In the genomic region with DNA sequence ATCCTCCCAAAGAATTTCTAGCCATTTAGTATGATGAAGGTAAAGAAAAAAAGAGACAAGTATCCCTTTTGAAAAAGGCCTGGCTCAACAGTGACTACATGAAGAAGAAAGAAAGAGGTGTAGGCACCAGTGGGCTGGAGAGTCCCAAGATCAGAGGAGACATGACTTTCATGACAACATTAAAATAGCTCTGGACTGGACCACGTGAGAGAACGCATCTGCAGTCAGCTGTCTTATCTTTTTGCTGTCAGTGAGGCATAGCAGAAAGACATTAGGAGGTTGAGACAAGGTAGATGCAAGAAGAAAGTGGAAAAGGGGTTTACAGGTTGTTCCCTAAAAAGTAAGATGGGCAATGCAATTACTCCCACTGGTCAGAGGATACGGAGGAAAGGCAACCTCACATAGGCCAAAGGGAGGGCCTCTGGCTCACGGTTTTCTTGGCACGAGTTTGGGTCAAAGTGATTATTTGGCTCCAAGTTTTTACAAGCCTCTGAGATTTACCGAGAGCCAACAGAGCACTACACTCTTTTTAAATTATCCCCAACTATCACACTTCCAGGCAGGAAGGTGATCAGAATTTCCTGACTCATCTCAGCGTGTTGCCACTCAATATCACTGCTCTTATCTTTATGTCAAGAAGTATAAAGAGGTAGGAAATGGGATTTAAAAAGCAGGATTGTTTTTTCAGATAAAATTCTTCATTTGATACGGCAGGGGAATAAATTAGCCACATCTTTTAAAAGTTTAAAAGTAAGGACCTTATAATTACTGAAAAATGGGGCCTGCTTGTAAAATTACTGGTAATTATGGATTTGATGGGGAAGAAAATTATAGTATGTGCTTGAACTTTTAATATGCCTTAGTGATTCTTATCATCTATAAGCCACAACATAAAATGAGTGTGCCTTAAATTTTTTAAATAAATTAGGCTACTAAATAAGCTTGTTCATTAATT, we compare ENCODE assay signal across 15 cellular contexts. TPM values are rescaled to one million over a fixed set of nuclear protein-coding genes. Genes with fewer than 3 reads are reported as not detected.
"Had no signal": no experiment of that assay in that cellular context is flagged by ENCODE, and none has a peak within 500 bp of the region (broad histone marks: within the 10 kb centered on the region; RNA-seq: fewer than 3 reads in every experiment).

No MANE protein-coding gene starts in this region.

- H3K4me1 Mint-ChIP-seq: activated naive CD8-positive, alpha-beta T cell treated with anti-CD3 and anti-CD28 coated beads, Interleukin-2, amount 10 ng/mL, durations not matched to agents 7 days and 5 days had no signal

- H2AFZ ChIP-seq: parathyroid adenoma had no signal

- H3K9me3 Mint-ChIP-seq: activated naive CD8-positive, alpha-beta T cell treated with anti-CD3 and anti-CD28 coated beads, Interleukin-2, amount 10 ng/mL, durations not matched to agents 7 days and 5 days had no signal

- ATAC-seq: activated CD8-positive, alpha-beta T cell treated with anti-CD3 and anti-CD28 coated beads, Interleukin-2, amount 10 ng/mL, durations not matched to agents 7 days and 5 days had no signal

- H3K9ac ChIP-seq: parathyroid adenoma had no signal

- H3K4me3 ChIP-seq: tibial artery, vagina had no signal

- H3K9me3 ChIP-seq: tibial artery, vagina had no signal

- H3K27ac ChIP-seq: parathyroid adenoma, tibial artery, vagina, WERI-Rb-1 had no signal

- FAIRE-seq: colon, frontal cortex, kidney, small intestine had no signal

- H3K36me3 ChIP-seq: WERI-Rb-1 had no signal

- H3K4me3 Mint-ChIP-seq: activated CD8-positive, alpha-beta T cell treated with anti-CD3 and anti-CD28 coated beads, Interleukin-2, amount 10 ng/mL, durations not matched to agents 7 days and 5 days; activated naive CD8-positive, alpha-beta T cell treated with anti-CD3 and anti-CD28 coated beads, Interleukin-2, amount 10 ng/mL, durations not matched to agents 7 days and 5 days had no signal

- DNase-seq: activated CD4-positive, alpha-beta T cell treated with anti-CD3 and anti-CD28 coated beads for 4 hours; activated CD8-positive, alpha-beta memory T cell treated with anti-CD3 and anti-CD28 coated beads, Interleukin-2, amount 50 U/mL, for 48 hours; activated CD8-positive, alpha-beta T cell treated with anti-CD3 and anti-CD28 coated beads, Interleukin-2, amount 10 ng/mL, durations not matched to agents 7 days and 5 days; activated naive CD8-positive, alpha-beta T cell treated with anti-CD3 and anti-CD28 coated beads, Interleukin-2, amount 10 ng/mL, durations not matched to agents 7 days and 5 days; anterior cingulate cortex; kidney; midbrain; small intestine; T1000; tibial artery; WERI-Rb-1 had no signal

- H3K27ac Mint-ChIP-seq: activated CD8-positive, alpha-beta T cell treated with anti-CD3 and anti-CD28 coated beads, Interleukin-2, amount 10 ng/mL, durations not matched to agents 7 days and 5 days; activated naive CD8-positive, alpha-beta T cell treated with anti-CD3 and anti-CD28 coated beads, Interleukin-2, amount 10 ng/mL, durations not matched to agents 7 days and 5 days had no signal

- H3K36me3 Mint-ChIP-seq: activated naive CD8-positive, alpha-beta T cell treated with anti-CD3 and anti-CD28 coated beads, Interleukin-2, amount 10 ng/mL, durations not matched to agents 7 days and 5 days had no signal

- H3K27me3 ChIP-seq: tibial artery, vagina had no signal

RNA-seq across cellular contexts. Expression of gene TMTC1, which starts 29.2 kb away (rescaled TPM):
- total RNA-seq: activated CD8-positive, alpha-beta T cell treated with anti-CD3 and anti-CD28 coated beads, Interleukin-2, amount 10 ng/mL, durations not matched to agents 7 days and 5 days; activated naive CD8-positive, alpha-beta T cell treated with anti-CD3 and anti-CD28 coated beads, Interleukin-2, amount 10 ng/mL, durations not matched to agents 7 days and 5 days had no signal
